11 cellular contexts compared by ENCODE assay signal in genomic region chr2:134897932-134898331, GRCh38. TPM values are rescaled to one million over a fixed set of nuclear protein-coding genes. Genes with fewer than 3 reads are reported as not detected.
DNase-seq lines count a peak whose midpoint lies in the region; ATAC-seq and TF ChIP-seq lines count a peak whose summit lies in the region.
"Had no signal": no experiment of that assay in that cellular context is flagged by ENCODE, and none has a peak within 500 bp of the region (broad histone marks: within the 10 kb centered on the region; RNA-seq: fewer than 3 reads in every experiment).

No MANE protein-coding gene starts in this region.

- H3K4me1 Mint-ChIP-seq in chondrocyte (ENCODE audit: low read depth), result peaks cover 18% of the 10 kb centered on the region
- H3K4me1 Mint-ChIP-seq in nephron, result peaks cover 10% of the 10 kb centered on the region

- no peak overlapping the region for H3K9ac ChIP-seq in Loucy (ENCODE audit: low read depth, low read length, poor library complexity, severe bottlenecking)

- peak; percentile 55 for TF ChIP-seq CTCF in Loucy (conservative IDR thresholded peaks at IDR 0.05; ENCODE audit: low read length)
- peak; percentile 90 for TF ChIP-seq CTCF in chondrocyte (IDR thresholded peaks at IDR 0.05)
- TF ChIP-seq CTCF in nephron (IDR thresholded peaks at IDR 0.05; ENCODE audit: unreplicated experiment in 3 of 3), result peak; percentile 39 to 50 (median 41)
- TF ChIP-seq CTCF in ascending aorta (IDR thresholded peaks at IDR 0.05), result peak in 1 of 3 experiments; percentile 46

- H3K36me3 ChIP-seq in Loucy (ENCODE audit: insufficient read depth, low read length), result no peaks in the 10 kb centered on the region
- H3K36me3 ChIP-seq in ascending aorta, result no peaks in the 10 kb centered on the region
- H3K36me3 ChIP-seq: SJSA1 had no signal

- H3K27ac Mint-ChIP-seq in chondrocyte (ENCODE audit: unreplicated experiment) (no peak overlapping the region), nephron (no peak overlapping the region)
- H3K27ac Mint-ChIP-seq: activated naive CD8-positive, alpha-beta T cell had no signal

- ATAC-seq in GM21390 (IDR thresholded peaks at IDR 0.05; ENCODE audit: unreplicated experiment), result no peak
- ATAC-seq in GM19452 (IDR thresholded peaks at IDR 0.05; ENCODE audit: unreplicated experiment), result no peak

- no peaks in the 10 kb centered on the region for H3K9me2 ChIP-seq in Loucy (replicated peaks; ENCODE audit: low read depth, low read length)

- H3K36me3 Mint-ChIP-seq in chondrocyte (ENCODE audit: low read depth) (no peaks in the 10 kb centered on the region), nephron (ENCODE audit: low read depth) (no peaks in the 10 kb centered on the region)

- DNase-seq in DMS 273 (lab: John Stamatoyannopoulos, UW; ENCODE audit: unreplicated experiment) (peak; percentile 38), DMS 273 treated with DMSO at 0.1 percent for 48 hours (lab: John Stamatoyannopoulos, UW) (no peak), chondrocyte (ENCODE audit: low spot score) (no peak), ascending aorta (ENCODE audit: low spot score in 2 of 2) (no peak)
- DNase-seq: 8988T had no signal

- H3K27me3 ChIP-seq in Loucy (ENCODE audit: insufficient read depth, low read length, poor library complexity, severe bottlenecking) (no peaks in the 10 kb centered on the region), ascending aorta (no peaks in the 10 kb centered on the region)
- H3K27me3 ChIP-seq: SJSA1 had no signal

- H3K9me3 Mint-ChIP-seq in chondrocyte (ENCODE audit: low read depth) (no peaks in the 10 kb centered on the region), nephron (no peaks in the 10 kb centered on the region)

- H3K4me1 ChIP-seq in Loucy (ENCODE audit: insufficient read depth, low read length, poor library complexity, severe bottlenecking) (no peaks in the 10 kb centered on the region), ascending aorta (no peaks in the 10 kb centered on the region)
- H3K4me1 ChIP-seq: SJSA1 had no signal

- intact Hi-C loops in ascending aorta (cut with DNase I), result no loop called here

- H3K4me3 Mint-ChIP-seq in chondrocyte (ENCODE audit: unreplicated experiment), result no peak overlapping the region
- H3K4me3 Mint-ChIP-seq in nephron, result no peak overlapping the region
- H3K4me3 Mint-ChIP-seq: activated naive CD8-positive, alpha-beta T cell had no signal

- H3K4me2 ChIP-seq in Loucy (ENCODE audit: low read depth, low read length, poor library complexity, severe bottlenecking), result no peak overlapping the region

- H3K4me3 ChIP-seq in Loucy (ENCODE audit: low read length, poor library complexity, severe bottlenecking) (no peak overlapping the region), ascending aorta (no peak overlapping the region)
- H3K4me3 ChIP-seq: SJSA1 had no signal

- no peak overlapping the region for H3K27ac ChIP-seq in ascending aorta
- H3K27ac ChIP-seq: SJSA1 had no signal

- H3K27me3 Mint-ChIP-seq in chondrocyte (ENCODE audit: low read depth) (no peaks in the 10 kb centered on the region), nephron (ENCODE audit: low read depth) (no peaks in the 10 kb centered on the region)

- no peaks in the 10 kb centered on the region for H4K20me1 ChIP-seq in Loucy (ENCODE audit: insufficient read depth, low read length, poor library complexity, severe bottlenecking)

- H3K79me2 ChIP-seq in Loucy (ENCODE audit: insufficient read depth, low read length), result no peaks in the 10 kb centered on the region

- H2AFZ ChIP-seq in Loucy (ENCODE audit: low read length), result no peak overlapping the region

- H3K9me3 ChIP-seq in Loucy (ENCODE audit: insufficient read depth, low read depth, low read length) (no peaks in the 10 kb centered on the region), ascending aorta (no peaks in the 10 kb centered on the region)
- H3K9me3 ChIP-seq: SJSA1 had no signal

- no peaks in the 10 kb centered on the region for H3F3A ChIP-seq in Loucy (ENCODE audit: low read depth)

RNA-seq across cellular contexts. Expression of gene CCNT2, which starts 20.7 kb away (rescaled TPM):
- total RNA-seq in chondrocyte (29.2 to 31.5 TPM (median 30.6 TPM) in 3 replicates), ascending aorta (14.2 TPM)

RNA-seq across cellular contexts. Expression of gene ACMSD, which starts 59.5 kb away (rescaled TPM):
- not detected in 3 replicates for total RNA-seq in chondrocyte
- total RNA-seq in ascending aorta, result not detected
- total RNA-seq: SJSA1 had no signal
